Comparison of ENCODE assay signal across 16 cellular contexts in the genomic region with DNA sequence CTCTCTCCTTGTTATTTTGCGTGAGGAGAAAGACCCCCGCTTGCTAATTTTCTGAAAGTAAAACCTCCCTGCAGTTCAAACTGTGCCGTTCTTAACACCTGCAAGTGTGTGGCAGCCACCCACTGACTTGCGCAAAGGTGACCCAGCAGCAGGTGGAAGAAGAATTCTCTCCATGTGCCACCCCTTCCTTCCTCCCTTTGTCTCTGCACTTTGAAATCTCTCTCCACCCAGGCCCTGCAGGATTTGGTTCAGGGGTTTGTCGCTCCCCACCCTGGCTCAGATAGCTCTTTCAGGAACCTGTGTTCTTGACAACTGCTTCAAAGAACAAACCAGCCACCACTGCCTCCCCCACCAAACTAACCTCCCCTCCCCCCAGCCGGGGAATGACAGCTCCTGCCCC. TPM values are rescaled to one million over a fixed set of nuclear protein-coding genes. Genes with fewer than 3 reads are reported as not detected.
"Had no signal": no experiment of that assay in that cellular context is flagged by ENCODE, and none has a peak within 500 bp of the region (broad histone marks: within the 10 kb centered on the region; RNA-seq: fewer than 3 reads in every experiment).

No MANE protein-coding gene starts in this region.

- H3K27ac ChIP-seq: coronary artery, foreskin keratinocyte, tibial artery had no signal

- DNase-seq: activated B cell treated with CpG ODN at 0.5 μM for 24 hours; activated CD4-positive, alpha-beta T cell treated with anti-CD3 and anti-CD28 coated beads, Interleukin-2, amount 10 ng/mL, durations not matched to agents 7 days and 5 days; activated naive CD4-positive, alpha-beta T cell treated with anti-CD3 and anti-CD28 coated beads for 36 hours; caudate nucleus; effector CD8-positive, alpha-beta T cell; foreskin keratinocyte; glutamatergic neuron; midbrain; stimulated activated CD4-positive, alpha-beta T cell treated with anti-CD3 and anti-CD28 coated beads, Interleukin-15, amount 100 ng/mL, for 24 hours; stimulated activated CD4-positive, alpha-beta T cell treated with anti-CD3 and anti-CD28 coated beads, Interleukin-4, amount 100 ng/mL, for 1 hour; stimulated activated naive B cell treated with anti-CD40 and anti-IgM and Interleukin-4, amounts not matched to agents 10 μg/mL and 1 μg/mL and 100 μg/mL, for 72 hours; tibial artery had no signal

- H3K9me3 ChIP-seq: tibial artery had no signal

- H3K4me3 Mint-ChIP-seq: activated B cell treated with CpG ODN at 0.5 μM for 24 hours; activated CD4-positive, alpha-beta T cell treated with anti-CD3 and anti-CD28 coated beads, Interleukin-2, amount 10 ng/mL, durations not matched to agents 7 days and 5 days; activated naive CD4-positive, alpha-beta T cell treated with anti-CD3 and anti-CD28 coated beads for 36 hours; stimulated activated naive B cell treated with anti-CD40 and anti-IgM and Interleukin-4, amounts not matched to agents 10 μg/mL and 1 μg/mL and 100 μg/mL, for 72 hours had no signal

- H3K4me3 ChIP-seq: coronary artery, lung, tibial artery had no signal

- H3K27ac Mint-ChIP-seq: activated B cell treated with CpG ODN at 0.5 μM for 24 hours; activated CD4-positive, alpha-beta T cell treated with anti-CD3 and anti-CD28 coated beads, Interleukin-2, amount 10 ng/mL, durations not matched to agents 7 days and 5 days; activated naive CD4-positive, alpha-beta T cell treated with anti-CD3 and anti-CD28 coated beads for 36 hours; activated T-helper 2 cell treated with anti-CD3 and anti-CD28 coated beads, Interferon-gamma antibody, Interleukin-2, Interleukin-4, amounts not matched to agents 10 μg/mL and 5 μg/mL and 100 μg/mL, durations not matched to agents 14 hours and 24 hours and 36 hours; stimulated activated naive B cell treated with anti-CD40 and anti-IgM and Interleukin-4, amounts not matched to agents 10 μg/mL and 1 μg/mL and 100 μg/mL, for 72 hours had no signal

- ATAC-seq: foreskin keratinocyte; stimulated activated naive B cell treated with anti-CD40 and anti-IgM and Interleukin-4, amounts not matched to agents 10 μg/mL and 1 μg/mL and 100 μg/mL, for 72 hours had no signal

- H3K4me1 ChIP-seq: foreskin keratinocyte, tibial artery had no signal

- H3K27me3 Mint-ChIP-seq: activated B cell treated with CpG ODN at 0.5 μM for 24 hours; activated CD4-positive, alpha-beta T cell treated with anti-CD3 and anti-CD28 coated beads, Interleukin-2, amount 10 ng/mL, durations not matched to agents 7 days and 5 days; stimulated activated naive B cell treated with anti-CD40 and anti-IgM and Interleukin-4, amounts not matched to agents 10 μg/mL and 1 μg/mL and 100 μg/mL, for 72 hours had no signal

- H3K36me3 ChIP-seq: tibial artery had no signal

RNA-seq across cellular contexts. Expression of gene ZNF831, which starts 41.4 kb away (rescaled TPM):
- total RNA-seq: foreskin keratinocyte, myocyte had no signal
- polyA plus RNA-seq: foreskin keratinocyte had no signal
